In the genomic region with DNA sequence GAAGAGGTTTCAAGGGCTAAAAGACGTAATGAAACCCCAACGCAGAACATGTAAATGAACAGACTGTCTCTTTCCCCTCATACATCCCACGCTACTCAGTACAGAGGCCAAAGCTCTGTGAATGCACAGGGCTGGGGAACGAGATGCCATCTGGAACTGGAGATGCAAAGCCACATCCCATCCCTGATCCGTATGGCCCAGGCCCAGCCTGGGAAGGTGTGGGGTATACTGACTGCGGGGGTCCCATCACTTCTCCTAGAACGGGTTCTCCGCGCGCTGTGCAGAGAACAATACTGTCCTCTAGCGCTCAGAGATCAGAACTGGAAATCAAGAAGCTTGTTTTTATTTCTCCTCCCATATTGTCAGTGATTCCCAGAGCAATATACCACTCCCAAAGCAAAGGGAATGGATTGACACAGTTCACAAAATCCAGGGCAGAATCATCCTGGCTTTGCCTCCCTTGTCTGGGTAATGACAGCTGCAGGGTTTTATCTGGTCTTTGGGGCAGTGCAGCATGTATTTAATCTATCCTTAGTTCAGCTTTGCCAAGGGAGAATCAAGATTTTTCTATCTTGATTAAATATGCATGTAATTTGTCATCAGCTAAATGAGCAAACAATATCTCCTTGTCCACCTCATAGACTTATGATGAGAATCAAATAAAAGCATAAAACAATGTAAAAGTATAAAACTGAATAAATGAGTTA, we compare ENCODE assay signal across 8 cellular contexts. TPM values are rescaled to one million over a fixed set of nuclear protein-coding genes. Genes with fewer than 3 reads are reported as not detected.
DNase-seq lines count a peak whose midpoint lies in the region; ATAC-seq, FAIRE-seq and TF ChIP-seq lines count a peak whose summit lies in the region.

No MANE protein-coding gene starts in this region.

- H3K9ac ChIP-seq in HCT116 (ENCODE audit: low read length), result no peak overlapping the region

- no peaks in the 10 kb centered on the region for H4K20me1 ChIP-seq in HCT116 (ENCODE audit: insufficient read depth)

- no peaks in the 10 kb centered on the region for H3K9me3 Mint-ChIP-seq in activated T-helper 17 cell treated with anti-CD3 and anti-CD28 coated beads, Interleukin-2, amount 50 U/mL, for 72 hours

- POLR2A ChIA-PET in A549 (lab: Yijun Ruan, JAX) (no interaction called here), HCT116 (lab: Charles Lee) (no interaction called here)

- peak overlapping the region; percentile 37; the same call in 1 of the 3 replicates for H3K4me2 ChIP-seq in A549
- no peak overlapping the region for H3K4me2 ChIP-seq in HCT116 (ENCODE audit: low read length)

- no TSS peak for BruUV-seq in HCT116 (replicated peaks; lab: Mats Ljungman, UMichigan)

- H3K27me3 Mint-ChIP-seq in activated T-helper 17 cell treated with anti-CD3 and anti-CD28 coated beads, Interleukin-2, amount 50 U/mL, for 72 hours, result peaks cover 22% of the 10 kb centered on the region

- CTCF ChIA-PET in A549 (lab: Yijun Ruan, JAX) (interaction anchor here (0.6 to 5.7 kb wide), 44 partner anchors 9 to 424 kb away, joined by 3 to 110 read pairs (median 3); no protein-coding TSS in a partner anchor), HCT116 (lab: Charles Lee) (interaction anchor here (0.7 to 2.0 kb wide), 4 partner anchors 116 to 423 kb away, joined by 3 to 34 read pairs (median 6); no protein-coding TSS in a partner anchor)

- TF ChIP-seq RAD21 in A549 (conservative IDR thresholded peaks at IDR 0.05 in 1 of 2, IDR thresholded peaks at IDR 0.05 in 1 of 2) (peak; percentile 85), HCT116 (IDR thresholded peaks at IDR 0.05; ENCODE audit: low read depth) (peak; percentile 66)

- RAD21 ChIA-PET in HCT116 (lab: Charles Lee; ENCODE audit: low non-redundant PET in 1 of 2, low total read pairs in 2 of 2, uncharacterized antibody in 2 of 2, unreplicated experiment in 2 of 2), result interaction anchor here (0.6 to 1.0 kb wide), 3 partner anchors 116 to 381 kb away, joined by 3 to 4 read pairs (median 3); no protein-coding TSS in a partner anchor

- DNase-seq in A549 (ENCODE audit: low read depth in 1 of 2, low spot score in 1 of 2) (peak; percentile 14 to 21), HCT116 (ENCODE audit: low read depth, low spot score) (no peak), WERI-Rb-1 (peak; percentile 74), heart left ventricle (peak in 1 of 5 donors; percentile 45), sciatic nerve (ENCODE audit: low spot score) (no peak), NCI-H1105 (lab: John Stamatoyannopoulos, UW) (no peak)
- DNase-seq in stimulated activated CD4-positive, alpha-beta T cell treated with anti-CD3 and anti-CD28 coated beads, Interleukin-2, amount 100 ng/mL, for 24 hours, result no peak

- H3K36me3 Mint-ChIP-seq in activated T-helper 17 cell treated with anti-CD3 and anti-CD28 coated beads, Interleukin-2, amount 50 U/mL, for 72 hours (ENCODE audit: low read depth), result no peaks in the 10 kb centered on the region

- ATAC-seq in A549, result peak; percentile 62 to 82
- peak; percentile 62 for ATAC-seq in HCT116
- ATAC-seq in heart left ventricle, result peak; percentile 48 to 74 (median 67)
- ATAC-seq in sciatic nerve, result peak; percentile 74
- no peak for ATAC-seq in activated T-helper 17 cell treated with anti-CD3 and anti-CD28 coated beads, Interleukin-2, amount 50 U/mL, for 72 hours (replicated peaks)

- no peak overlapping the region for H3K4me3 Mint-ChIP-seq in activated T-helper 17 cell treated with anti-CD3 and anti-CD28 coated beads, Interleukin-2, amount 50 U/mL, for 72 hours

- no peak overlapping the region for H3K27ac ChIP-seq in A549
- H3K27ac ChIP-seq in HCT116 (ENCODE audit: low read depth, low read length), result no peak overlapping the region
- no peak overlapping the region for H3K27ac ChIP-seq in WERI-Rb-1
- H3K27ac ChIP-seq in heart left ventricle, result peak overlapping the region in 7 of 12 donors; percentile 12 to 50 (median 37)

- no peaks in the 10 kb centered on the region for H3K9me3 ChIP-seq in A549
- H3K9me3 ChIP-seq in HCT116 (ENCODE audit: control insufficient read depth in 1 of 2, insufficient read depth in 1 of 2, low read depth in 1 of 2, low read length in 2 of 2), result no peaks in the 10 kb centered on the region
- no peaks in the 10 kb centered on the region for H3K9me3 ChIP-seq in WERI-Rb-1 (ENCODE audit: severe bottlenecking)
- H3K9me3 ChIP-seq in heart left ventricle, result peaks cover 0 to 6% (median 0%) of the 10 kb centered on the region in 12 donors

- H3K4me3 ChIP-seq in A549, result no peak overlapping the region
- H3K4me3 ChIP-seq in HCT116 (replicated peaks in 1 of 2; ENCODE audit: low read depth in 1 of 2, low read length in 2 of 2), result no peak overlapping the region
- H3K4me3 ChIP-seq in WERI-Rb-1 (ENCODE audit: low read depth, low read length), result no peak overlapping the region
- peak overlapping the region in 7 of 12 donors; percentile 22 to 46 (median 34) for H3K4me3 ChIP-seq in heart left ventricle

- intact Hi-C loops in HCT116 (cut with micrococcal nuclease), result loop anchor here (5.0 kb wide), 1 partner anchor 379 kb away; no protein-coding TSS in a partner anchor
- intact Hi-C loops in heart left ventricle (cut with DNase I), result loop anchor here in 9 of 10 donors (1.0 to 10.0 kb wide), 10 partner anchors 137 to 381 kb away; no protein-coding TSS in a partner anchor
- intact Hi-C loops in sciatic nerve (cut with DNase I), result no loop called here

- no peaks in the 10 kb centered on the region for H3K79me2 ChIP-seq in HCT116 (ENCODE audit: insufficient read depth, low read length)

- WGBS in A549 (ENCODE audit: missing lambda C conversion rate), result 4% methylated on average over 10 of the region's 11 CpGs
- WGBS in heart left ventricle, 4 donors, result 7 to 13% (median 8%) methylated on average over 11 of the region's 11 CpGs

- H3K36me3 ChIP-seq in HCT116 (ENCODE audit: control insufficient read depth in 1 of 2, insufficient read depth in 2 of 2, low read length in 2 of 2) (no peaks in the 10 kb centered on the region), WERI-Rb-1 (no peaks in the 10 kb centered on the region), heart left ventricle (no peaks in the 10 kb centered on the region)

- H3K9me2 ChIP-seq in HCT116 (ENCODE audit: insufficient read depth), result no peaks in the 10 kb centered on the region

- no peak for TF ChIP-seq POLR2A in A549 (IDR thresholded peaks at IDR 0.05; ENCODE audit: low read length)
- TF ChIP-seq POLR2A in HCT116 (IDR thresholded peaks at IDR 0.05; ENCODE audit: borderline replicate concordance, extremely low read depth, insufficient read depth, insufficient read length), result no peak
- TF ChIP-seq POLR2A in heart left ventricle (IDR thresholded peaks at IDR 0.05), result no peak

- TF ChIP-seq EP300 in A549 (IDR thresholded peaks at IDR 0.05), result no peak

- no peak overlapping the region for H3K27ac Mint-ChIP-seq in activated T-helper 17 cell treated with anti-CD3 and anti-CD28 coated beads, Interleukin-2, amount 50 U/mL, for 72 hours

- H2AFZ ChIP-seq in HCT116 (ENCODE audit: low read depth, low read length, poor library complexity, severe bottlenecking), result no peak overlapping the region

- H3K27me3 ChIP-seq in HCT116 (ENCODE audit: insufficient read depth, low read length), result no peaks in the 10 kb centered on the region
- H3K27me3 ChIP-seq in WERI-Rb-1 (ENCODE audit: insufficient read depth, low read depth, severe bottlenecking), result no peaks in the 10 kb centered on the region
- no peaks in the 10 kb centered on the region for H3K27me3 ChIP-seq in heart left ventricle

- H3K4me1 Mint-ChIP-seq in activated T-helper 17 cell treated with anti-CD3 and anti-CD28 coated beads, Interleukin-2, amount 50 U/mL, for 72 hours, result no peaks in the 10 kb centered on the region

- TF ChIP-seq CTCF in A549 (IDR thresholded peaks at IDR 0.05) (peak; percentile 72), HCT116 (IDR thresholded peaks at IDR 0.05 in 2 of 3, conservative IDR thresholded peaks at IDR 0.05 in 1 of 3; ENCODE audit: borderline replicate concordance in 1 of 3, insufficient read depth in 1 of 3, low read depth in 2 of 3, low read length in 2 of 3) (peak; percentile 26 to 48 (median 43); a peak in 4 of 6 replicates), WERI-Rb-1 (IDR thresholded peaks at IDR 0.05; ENCODE audit: low read depth, low read length) (peak; percentile 98), heart left ventricle (IDR thresholded peaks at IDR 0.05) (peak; percentile 60 to 90 (median 84))

- no peak for FAIRE-seq in A549 (lab: Jason Lieb, UNC)

- H3K4me1 ChIP-seq in A549 (no peaks in the 10 kb centered on the region), HCT116 (ENCODE audit: control insufficient read depth in 1 of 2, insufficient read depth in 2 of 2, low read length in 2 of 2) (no peaks in the 10 kb centered on the region), heart left ventricle (peaks cover 0 to 18% (median 5%) of the 10 kb centered on the region in 12 donors)

TF ChIP-seq in A549, 52 proteins besides CTCF, POLR2A, EP300 and RAD21:
- TF ChIP-seq KDM1A (IDR thresholded peaks at IDR 0.05; ENCODE audit: low read depth) (no peak), HDAC2 (IDR thresholded peaks at IDR 0.05) (no peak), FOSB (CRISPR knock-in tag; IDR thresholded peaks at IDR 0.05) (no peak), SMC3 (IDR thresholded peaks at IDR 0.05) (peak; percentile 69)

TF ChIP-seq in HCT116, 20 proteins besides CTCF, POLR2A, EP300 and RAD21 (continues in another document):
- TF ChIP-seq ZFX (IDR thresholded peaks at IDR 0.05) (no peak), SIN3A (IDR thresholded peaks at IDR 0.05; ENCODE audit: low read depth) (no peak), ZNF274 (IDR thresholded peaks at IDR 0.05; ENCODE audit: low read depth, low read length) (no peak), POLR2AphosphoS5 (IDR thresholded peaks at IDR 0.05; ENCODE audit: low read depth, low read length) (no peak), MAX (IDR thresholded peaks at IDR 0.05) (no peak), EZH2 (IDR thresholded peaks at IDR 0.05) (no peak), ATF3 (IDR thresholded peaks at IDR 0.05) (no peak)

RNA-seq across cellular contexts. Expression of gene TLR3, which starts 47.3 kb away (rescaled TPM):
- polyA plus RNA-seq in A549 (2011; rRNA removed) (0.74 and 0.81 TPM in 2 replicates), A549 (2017; fragmentation: RNase III; extraction: RNeasy Plus Mini Kit Qiagen cat#74134 plus additional on column Dnase treatment) (0.09 to 0.29 TPM (median 0.16 TPM) in 3 replicates), heart left ventricle (1 to 10 TPM in 1 of 2 donors, under 1 TPM in 1; 0.69 to 1.0 TPM)
- 0.04 and 0.05 TPM in 2 replicates for polyA plus RNA-seq in A549 (2012; cell fraction: cytosol; rRNA removed)
- polyA plus RNA-seq in A549 (2012; cell fraction: nucleus; rRNA removed), result 0.02 and 0.04 TPM in 2 replicates
- polyA minus RNA-seq in A549 (2011; rRNA and poly(A)+ RNA removed), result 0.66 and 0.68 TPM in 2 replicates
- total RNA-seq in HCT116 (2021; ENCODE audit: unreplicated experiment) (1.3 TPM), heart left ventricle (10 to 100 TPM in 2 of 9 donors, 1 to 10 TPM in 7; 1.7 to 18.6 (median 3.5) TPM), sciatic nerve (15.2 TPM)
- polyA plus RNA-seq in HCT116 (2012), result 0.25 and 0.57 TPM in 2 replicates
- total RNA-seq in activated T-helper 17 cell treated with anti-CD3 and anti-CD28 coated beads, Interleukin-2, amount 50 U/mL, for 72 hours, result under 1 TPM in 1 of 2 donors, not detected in 1; 0.32 TPM

Comparison
In these comparisons a context has a peak if more than half of its experiments do, and no peak if none do; other contexts are left out.
1. DNase-seq: peak in A549 (2 of 2) and WERI-Rb-1 (single experiment); none in HCT116 (single experiment), sciatic nerve (single experiment), NCI-H1105 (single experiment) and stimulated activated CD4-positive, alpha-beta T cell treated with anti-CD3 and anti-CD28 coated beads, Interleukin-2, amount 100 ng/mL, for 24 hours (0 of 2).
2. H3K27ac ChIP-seq: peak in heart left ventricle (7 of 12); none in A549 (0 of 2), HCT116 (single experiment) and WERI-Rb-1 (single experiment).
3. H3K4me3 ChIP-seq: peak in heart left ventricle (7 of 12); none in A549 (single experiment), HCT116 (0 of 2) and WERI-Rb-1 (single experiment).
4. CTCF ChIP-seq: peak in every context shown above with its lines; median percentile 98 in WERI-Rb-1; 84 in heart left ventricle; 72 in A549; 43 in HCT116.
5. Of the 6 proteins assayed by ChIP-seq in both A549 and HCT116: peak only in A549: none; only in HCT116: none; in both: CTCF and RAD21; in neither: 4.